ENCODE assay signal across 17 cellular contexts in genomic region chr11:13127161-13127560, GRCh38.
DNase-seq lines count a peak whose midpoint lies in the region; ATAC-seq, FAIRE-seq and TF ChIP-seq lines count a peak whose summit lies in the region.
"Had no signal": no experiment of that assay in that cellular context is flagged by ENCODE, and none has a peak within 500 bp of the region (broad histone marks: within the 10 kb centered on the region; RNA-seq: fewer than 3 reads in every experiment).

No MANE protein-coding gene starts in this region.

- H2AFZ ChIP-seq in astrocyte (ENCODE audit: low read depth, low read length), result no peak overlapping the region
- no peak overlapping the region for H2AFZ ChIP-seq in mesenchymal stem cell (ENCODE audit: low read depth, low read length)

- H3K27ac ChIP-seq in astrocyte (ENCODE audit: low read depth, low read length), result peak overlapping the region; percentile 45
- peak overlapping the region; percentile 81 for H3K27ac ChIP-seq in mesenchymal stem cell (ENCODE audit: low read length, poor library complexity, severe bottlenecking)
- H3K27ac ChIP-seq: 22Rv1; BLaER1 treated with 17β-estradiol and CSF1 and Interleukin-3, amounts not matched to agents 10 nM and 100 nM; Peyer's patch had no signal

- no peaks in the 10 kb centered on the region for H3K79me1 ChIP-seq in mesenchymal stem cell (replicated peaks; ENCODE audit: low read length, poor library complexity, severe bottlenecking)

- H2BK5ac ChIP-seq in mesenchymal stem cell (ENCODE audit: low read depth, low read length, poor library complexity, severe bottlenecking), result no peak overlapping the region

- H2BK12ac ChIP-seq in mesenchymal stem cell (ENCODE audit: low read length in 2 of 2), result no peak overlapping the region

- H3K27me3 ChIP-seq in astrocyte (ENCODE audit: insufficient read depth, low read length) (peaks cover 12% of the 10 kb centered on the region), mesenchymal stem cell (ENCODE audit: control insufficient read depth in 1 of 2, insufficient read depth in 1 of 2, low read length in 2 of 2) (peaks cover 0 to 14% of the 10 kb centered on the region in 2 experiments)
- H3K27me3 ChIP-seq: BLaER1 treated with 17β-estradiol and CSF1 and Interleukin-3, amounts not matched to agents 10 nM and 100 nM; Peyer's patch had no signal

- H3K9ac ChIP-seq in astrocyte (ENCODE audit: low read length) (peak overlapping the region; percentile 47), mesenchymal stem cell (ENCODE audit: low read length) (no peak overlapping the region)
- H3K9ac ChIP-seq: BLaER1 treated with 17β-estradiol and CSF1 and Interleukin-3, amounts not matched to agents 10 nM and 100 nM had no signal

- H3K18ac ChIP-seq in mesenchymal stem cell (ENCODE audit: low read depth in 1 of 2, low read length in 2 of 2), result no peak overlapping the region

- H4K91ac ChIP-seq in mesenchymal stem cell (ENCODE audit: low read length), result no peak overlapping the region

- H3K27ac Mint-ChIP-seq in astrocyte (ENCODE audit: unreplicated experiment), result no peak overlapping the region
- no peak overlapping the region for H3K27ac Mint-ChIP-seq in activated CD8-positive, alpha-beta memory T cell treated with anti-CD3 and anti-CD28 coated beads, Interleukin-2, amount 10 ng/mL, durations not matched to agents 7 days and 5 days
- H3K27ac Mint-ChIP-seq: CD8-positive, alpha-beta memory T cell had no signal

- no peaks in the 10 kb centered on the region for H3K36me3 ChIP-seq in astrocyte (ENCODE audit: insufficient read depth, low read length)
- H3K36me3 ChIP-seq in mesenchymal stem cell (ENCODE audit: control insufficient read depth in 1 of 2, insufficient read depth in 2 of 2, low read depth in 1 of 2, low read length in 2 of 2), result no peaks in the 10 kb centered on the region
- H3K36me3 ChIP-seq: BLaER1 treated with 17β-estradiol and CSF1 and Interleukin-3, amounts not matched to agents 10 nM and 100 nM; Peyer's patch had no signal

- no peaks in the 10 kb centered on the region for H4K20me1 ChIP-seq in astrocyte (ENCODE audit: insufficient read depth, low read length)
- H4K20me1 ChIP-seq: BLaER1 treated with 17β-estradiol and CSF1 and Interleukin-3, amounts not matched to agents 10 nM and 100 nM had no signal

- peak overlapping the region; percentile 71 for H3K4me2 ChIP-seq in astrocyte (ENCODE audit: low read length)
- H3K4me2 ChIP-seq in mesenchymal stem cell (ENCODE audit: low read length, poor library complexity, severe bottlenecking), result no peak overlapping the region

- FAIRE-seq in astrocyte (lab: Jason Lieb, UNC), result no peak
- FAIRE-seq: GM12878 had no signal

- H3K4me1 ChIP-seq in astrocyte (ENCODE audit: insufficient read depth, low read length) (peaks cover 13% of the 10 kb centered on the region), mesenchymal stem cell (ENCODE audit: control insufficient read depth, insufficient read depth, low read depth, low read length) (no peaks in the 10 kb centered on the region)
- H3K4me1 ChIP-seq: Peyer's patch had no signal

- DNase-seq in DMS53 (lab: John Stamatoyannopoulos, UW) (peak; percentile 43), DMS53 treated with DMSO at 0.1 percent for 48 hours (lab: John Stamatoyannopoulos, UW; ENCODE audit: unreplicated experiment) (no peak), astrocyte (ENCODE audit: low read depth) (no peak), mesenchymal stem cell (no peak), H4 (ENCODE audit: low spot score) (no peak)
- DNase-seq in activated CD8-positive, alpha-beta memory T cell treated with anti-CD3 and anti-CD28 coated beads, Interleukin-2, amount 10 ng/mL, durations not matched to agents 7 days and 5 days, result no peak
- DNase-seq: CD8-positive, alpha-beta memory T cell; GDM1; KG1; NCI-H1436; Peyer's patch; SHP77 treated with DMSO at 0.1 percent for 48 hours had no signal

- H3K23ac ChIP-seq in mesenchymal stem cell (ENCODE audit: low read length in 2 of 2), result no peak overlapping the region

- H3K36me3 Mint-ChIP-seq in astrocyte (ENCODE audit: low read depth, unreplicated experiment), result peaks cover 2% of the 10 kb centered on the region
- H3K36me3 Mint-ChIP-seq in activated CD8-positive, alpha-beta memory T cell treated with anti-CD3 and anti-CD28 coated beads, Interleukin-2, amount 10 ng/mL, durations not matched to agents 7 days and 5 days, result no peaks in the 10 kb centered on the region
- H3K36me3 Mint-ChIP-seq: CD8-positive, alpha-beta memory T cell had no signal

- no peak overlapping the region for H3K14ac ChIP-seq in mesenchymal stem cell (ENCODE audit: low read length in 2 of 2)

- no peak overlapping the region for H2BK15ac ChIP-seq in mesenchymal stem cell (ENCODE audit: low read depth, poor library complexity, severe bottlenecking)

- CTCF ChIA-PET in activated CD8-positive, alpha-beta memory T cell treated with anti-CD3 and anti-CD28 coated beads, Interleukin-2, amount 10 ng/mL, durations not matched to agents 7 days and 5 days (lab: Charles Lee), result no interaction called here

- H4K8ac ChIP-seq in mesenchymal stem cell (ENCODE audit: low read length), result no peak overlapping the region

- H3K9me3 ChIP-seq in astrocyte (ENCODE audit: insufficient read depth, low read depth, low read length) (no peaks in the 10 kb centered on the region), mesenchymal stem cell (ENCODE audit: control insufficient read depth, low read length) (peaks cover 20% of the 10 kb centered on the region)
- H3K9me3 ChIP-seq: Peyer's patch had no signal

- H3K79me2 ChIP-seq in astrocyte (ENCODE audit: insufficient read depth, low read length), result no peaks in the 10 kb centered on the region

- no peak for TF ChIP-seq CTCF in astrocyte (IDR thresholded peaks at IDR 0.05; ENCODE audit: insufficient read depth, low read depth, low read length)

- H3K4me1 Mint-ChIP-seq in astrocyte (ENCODE audit: low read depth, unreplicated experiment), result peaks cover 8% of the 10 kb centered on the region
- peaks cover 2% of the 10 kb centered on the region for H3K4me1 Mint-ChIP-seq in activated CD8-positive, alpha-beta memory T cell treated with anti-CD3 and anti-CD28 coated beads, Interleukin-2, amount 10 ng/mL, durations not matched to agents 7 days and 5 days
- H3K4me1 Mint-ChIP-seq: CD8-positive, alpha-beta memory T cell had no signal

- 51% methylated on average over 2 of the region's 2 CpGs for WGBS in mesenchymal stem cell

- H2AK5ac ChIP-seq in mesenchymal stem cell (ENCODE audit: low read length, severe bottlenecking), result peak overlapping the region; percentile 87

- H3K27me3 Mint-ChIP-seq in astrocyte (ENCODE audit: low read depth, unreplicated experiment), result no peaks in the 10 kb centered on the region
- peaks cover 55% of the 10 kb centered on the region for H3K27me3 Mint-ChIP-seq in activated CD8-positive, alpha-beta memory T cell treated with anti-CD3 and anti-CD28 coated beads, Interleukin-2, amount 10 ng/mL, durations not matched to agents 7 days and 5 days

- H3K4me3 Mint-ChIP-seq in astrocyte (ENCODE audit: unreplicated experiment), result no peak overlapping the region
- H3K4me3 Mint-ChIP-seq in activated CD8-positive, alpha-beta memory T cell treated with anti-CD3 and anti-CD28 coated beads, Interleukin-2, amount 10 ng/mL, durations not matched to agents 7 days and 5 days, result no peak overlapping the region
- H3K4me3 Mint-ChIP-seq: CD8-positive, alpha-beta memory T cell had no signal

- ATAC-seq in HG02763 (IDR thresholded peaks at IDR 0.05; ENCODE audit: unreplicated experiment), result no peak
- no peak for ATAC-seq in GM21526 (IDR thresholded peaks at IDR 0.05; ENCODE audit: low FRiP score, unreplicated experiment)
- ATAC-seq in activated CD8-positive, alpha-beta memory T cell treated with anti-CD3 and anti-CD28 coated beads, Interleukin-2, amount 10 ng/mL, durations not matched to agents 7 days and 5 days, result no peak

- no peak overlapping the region for H3K4ac ChIP-seq in mesenchymal stem cell (ENCODE audit: low read depth in 1 of 2, low read length in 2 of 2)

- H2BK120ac ChIP-seq in mesenchymal stem cell (ENCODE audit: low read depth, low read length), result no peak overlapping the region

- no peak overlapping the region for H3K4me3 ChIP-seq in astrocyte (ENCODE audit: insufficient read depth, low read depth, low read length)
- no peak overlapping the region for H3K4me3 ChIP-seq in mesenchymal stem cell (ENCODE audit: insufficient read depth in 1 of 2, low read depth in 1 of 2, low read length in 2 of 2)
- H3K4me3 ChIP-seq: BLaER1 treated with 17β-estradiol and CSF1 and Interleukin-3, amounts not matched to agents 10 nM and 100 nM; GM12878; Peyer's patch had no signal

- H3K9me3 Mint-ChIP-seq in astrocyte (ENCODE audit: unreplicated experiment), result peaks cover 12% of the 10 kb centered on the region
- H3K9me3 Mint-ChIP-seq in activated CD8-positive, alpha-beta memory T cell treated with anti-CD3 and anti-CD28 coated beads, Interleukin-2, amount 10 ng/mL, durations not matched to agents 7 days and 5 days (ENCODE audit: low read depth), result no peaks in the 10 kb centered on the region
